In genomic region chr3:179464296-179465092, GRCh38 we compare ENCODE assay signal across 9 cellular contexts. TPM values are rescaled to one million over a fixed set of nuclear protein-coding genes. Genes with fewer than 3 reads are reported as not detected.
DNase-seq lines count a peak whose midpoint lies in the region; ATAC-seq, FAIRE-seq and TF ChIP-seq lines count a peak whose summit lies in the region.
"Had no signal": no experiment of that assay in that cellular context is flagged by ENCODE, and none has a peak within 500 bp of the region (broad histone marks: within the 10 kb centered on the region; RNA-seq: fewer than 3 reads in every experiment).

No MANE protein-coding gene starts in this region.

- H2BK120ac ChIP-seq in H1 (replicated peaks; ENCODE audit: low read depth, low read length): no peak overlapping the region

- peak overlapping the region; percentile 91; the same call in 1 of the 2 replicates for H4K8ac ChIP-seq in H1 (ENCODE audit: extremely low read depth, insufficient read depth, low read length)

- no peak for TF ChIP-seq EP300 in H1 (IDR thresholded peaks at IDR 0.05; ENCODE audit: borderline replicate concordance in 1 of 2, low read depth in 2 of 2, low read length in 2 of 2)

- H3K27ac ChIP-seq in H1 (ENCODE audit: low read depth, low read length): no peak overlapping the region
- H3K27ac ChIP-seq: cardiac muscle cell had no signal

- peak; percentile 48 for FAIRE-seq in H1 (lab: Jason Lieb, UNC)

- no peaks in the 10 kb centered on the region for H3K9me3 ChIP-seq in H1 (ENCODE audit: insufficient read depth in 2 of 2, low read depth in 1 of 2, low read length in 1 of 2)

- no peaks in the 10 kb centered on the region for H3K79me1 ChIP-seq in H1 (ENCODE audit: low read depth, low read length)

- no peak overlapping the region for H3K18ac ChIP-seq in H1 (ENCODE audit: extremely low read depth, low read length)

- TF ChIP-seq POLR2A in H1 (IDR thresholded peaks at IDR 0.05; ENCODE audit: control extremely low read depth in 1 of 2, low read depth in 2 of 2, low read length in 2 of 2): no peak

- in situ Hi-C loops in KBM-7 (cut with MboI; ENCODE audit: low pct_unique_long_range_greater_than_20kb, low sequenced_read_pairs): no loop called here

- H3K14ac ChIP-seq in H1 (ENCODE audit: insufficient read length): no peak overlapping the region

- H2BK12ac ChIP-seq in H1 (ENCODE audit: low read depth, low read length): no peak overlapping the region; the same call in 1 of the 2 replicates

- H3K9ac ChIP-seq in H1 (replicated peaks in 1 of 4; ENCODE audit: extremely low read depth in 1 of 4, low read depth in 3 of 4, low read length in 3 of 4): no peak overlapping the region

- CTCF ChIA-PET in H1 (lab: Charles Lee; ENCODE audit: partially characterized antibody): interaction anchor here (1.2 to 1.3 kb wide), 3 partner anchors 10 to 67 kb away, joined by 3 read pairs; no protein-coding TSS in a partner anchor

- ATAC-seq in GM19351 (IDR thresholded peaks at IDR 0.05; ENCODE audit: unreplicated experiment): peak; percentile 69
- ATAC-seq in GM19397 (IDR thresholded peaks at IDR 0.05; ENCODE audit: unreplicated experiment): no peak

- H3K4me2 ChIP-seq in H1 (ENCODE audit: insufficient read depth in 1 of 2, low read depth in 2 of 2, low read length in 2 of 2): no peak overlapping the region

- WGBS in H1 (ENCODE audit: extremely low coverage in 1 of 2, insufficient coverage in 1 of 2, insufficient read length in 1 of 2, insufficient replicate concordance in 2 of 2, low coverage in 1 of 2, low lambda C conversion rate in 2 of 2, missing lambda C conversion rate in 1 of 2), 2 experiments: 87% methylated on average over 19 of the region's 19 CpGs; no CpG with 5 or more reads in 1 of the 2 experiments

- peak; percentile 96 to 97 for DNase-seq in AML-193 (lab: John Stamatoyannopoulos, UW)
- DNase-seq in KBM-7: peak; percentile 63
- DNase-seq in H1 (ENCODE audit: low read depth in 1 of 2, low spot score in 2 of 2): no peak
- no peak for DNase-seq in foreskin melanocyte
- no peak for DNase-seq in NCI-H2227 (lab: John Stamatoyannopoulos, UW; ENCODE audit: unreplicated experiment)
- DNase-seq in stimulated activated CD4-positive, alpha-beta T cell treated with anti-CD3 and anti-CD28 coated beads, Interleukin-1b, Interleukin-23, amount 100 ng/mL, for 48 hours: no peak

- H2BK5ac ChIP-seq in H1 (ENCODE audit: low read depth, low read length): peak overlapping the region; percentile 50; the same call in 1 of the 2 replicates

- no peaks in the 10 kb centered on the region for H3K79me2 ChIP-seq in H1 (ENCODE audit: control insufficient read depth in 1 of 2, insufficient read depth in 2 of 2, low read length in 2 of 2)

- H4K91ac ChIP-seq in H1 (replicated peaks; ENCODE audit: insufficient read length, low read length): no peak overlapping the region

- TF ChIP-seq RAD21 in H1 (IDR thresholded peaks at IDR 0.05 in 1 of 2, conservative IDR thresholded peaks at IDR 0.05 in 1 of 2; ENCODE audit: low read depth in 2 of 2, low read length in 2 of 2): no peak

- no peaks in the 10 kb centered on the region for H3K23me2 ChIP-seq in H1 (ENCODE audit: low read depth, low read length)

- H2AFZ ChIP-seq in H1 (ENCODE audit: low read length): peak overlapping the region; percentile 26; the same call in 1 of the 2 replicates

- no peak overlapping the region for H4K5ac ChIP-seq in H1 (ENCODE audit: insufficient read length, low read depth, low read length)

- H3K4me3 ChIP-seq in H1 (ENCODE audit: extremely low read depth in 1 of 4, insufficient read depth in 2 of 4, low read depth in 3 of 4, low read length in 4 of 4): no peak overlapping the region
- H3K4me3 ChIP-seq: cardiac muscle cell had no signal

- no peaks in the 10 kb centered on the region for H3K27me3 ChIP-seq in H1 (replicated peaks in 1 of 4; ENCODE audit: control insufficient read depth in 3 of 4, extremely low read depth in 1 of 4, insufficient read depth in 3 of 4, low read length in 3 of 4)
- H3K27me3 ChIP-seq: cardiac muscle cell had no signal

- POLR2A ChIA-PET in H1 (lab: Charles Lee; ENCODE audit: partially characterized antibody): interaction anchor here (0.8 to 1.1 kb wide), 2 partner anchors 10 to 27 kb away, joined by 3 read pairs; no protein-coding TSS in a partner anchor

- H2BK20ac ChIP-seq in H1 (ENCODE audit: low read length): no peak overlapping the region

- H4K20me1 ChIP-seq in H1 (replicated peaks in 1 of 2; ENCODE audit: control insufficient read depth in 1 of 2, insufficient read depth in 2 of 2, low read length in 2 of 2): no peaks in the 10 kb centered on the region

- TF ChIP-seq CTCF in H1 (IDR thresholded peaks at IDR 0.05; ENCODE audit: control extremely low read depth in 1 of 3, insufficient read depth in 1 of 3, low read depth in 1 of 3, low read length in 3 of 3): no peak

- H2BK15ac ChIP-seq in H1 (ENCODE audit: low read length): no peak overlapping the region

- H3K56ac ChIP-seq in H1 (replicated peaks; ENCODE audit: insufficient read length, low read depth, low read length): no peak overlapping the region

- H3K4ac ChIP-seq in H1 (replicated peaks; ENCODE audit: insufficient read length, low read depth, low read length): no peak overlapping the region

- peaks cover 0 to 6% (median 0%) of the 10 kb centered on the region in 4 experiments; a peak in 1 of 7 replicates for H3K4me1 ChIP-seq in H1 (replicated peaks in 1 of 4; ENCODE audit: control insufficient read depth in 3 of 4, insufficient read depth in 4 of 4, low read length in 3 of 4)

- H3K23ac ChIP-seq in H1 (ENCODE audit: insufficient read length): no peak overlapping the region

- H3K36me3 ChIP-seq in H1 (ENCODE audit: control insufficient read depth in 2 of 4, insufficient read depth in 4 of 4, low read length in 3 of 4): no peaks in the 10 kb centered on the region
- H3K36me3 ChIP-seq: cardiac muscle cell had no signal

- H2AK5ac ChIP-seq in H1 (ENCODE audit: low read depth, low read length): no peak overlapping the region

TF ChIP-seq in H1, 55 proteins besides CTCF, POLR2A, EP300 and RAD21:
- TF ChIP-seq, protein P1, sequence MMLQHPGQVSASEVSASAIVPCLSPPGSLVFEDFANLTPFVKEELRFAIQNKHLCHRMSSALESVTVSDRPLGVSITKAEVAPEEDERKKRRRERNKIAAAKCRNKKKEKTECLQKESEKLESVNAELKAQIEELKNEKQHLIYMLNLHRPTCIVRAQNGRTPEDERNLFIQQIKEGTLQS (IDR thresholded peaks at IDR 0.05; ENCODE audit: insufficient read depth, low read depth, low read length): no peak
- TF ChIP-seq TEAD4 (IDR thresholded peaks at IDR 0.05; ENCODE audit: low read depth, low read length) (peak; percentile 45; the same call in 1 of the 2 replicates), BACH1 (IDR thresholded peaks at IDR 0.05; ENCODE audit: low read length) (no peak), SAP30 (IDR thresholded peaks at IDR 0.05; ENCODE audit: insufficient read depth, insufficient replicate concordance, low read length) (no peak), RFX5 (IDR thresholded peaks at IDR 0.05; ENCODE audit: borderline replicate concordance, low read depth, low read length) (no peak), TBP (IDR thresholded peaks at IDR 0.05; ENCODE audit: low read depth, low read length) (no peak), BCL11A (IDR thresholded peaks at IDR 0.05; ENCODE audit: low read depth in 2 of 2, low read length in 2 of 2) (no peak), EZH2 (IDR thresholded peaks at IDR 0.05; ENCODE audit: low read depth, low read length, severe bottlenecking) (no peak), FOSL1 (IDR thresholded peaks at IDR 0.05; ENCODE audit: insufficient read depth, low read depth, low read length) (no peak)
TF ChIP-seq in H1: peak in this region for 1.

RNA-seq across cellular contexts. Expression of gene GNB4, which starts 13.2 kb away (rescaled TPM):
- 26.1 and 29.2 TPM in 2 replicates for total RNA-seq in H1 (2021; fragmentation: NEBNext Ultra II Directional; extraction: Animal tissue kit (Norgen Biotek cat#: 25700))
- polyA plus RNA-seq in H1 (2011; rRNA removed): 8.7 and 13.4 TPM in 2 replicates
- 10.8 TPM for polyA plus RNA-seq in H1 (2011; cell fraction: cytosol; rRNA removed)
- 5.0 TPM for polyA plus RNA-seq in H1 (2011; cell fraction: nucleus; rRNA removed)
- polyA plus RNA-seq in H1 (2012, experiment 1 of 2): 11.7 to 19.7 TPM (median 14.2 TPM) in 4 replicates
- 1.7 TPM for polyA plus RNA-seq in H1 (2012, experiment 2 of 2)
- polyA plus RNA-seq in H1 (2013, experiment 1 of 2): 13.9 TPM
- polyA plus RNA-seq in H1 (2013, experiment 2 of 2): 13.9 TPM
- 57.4 and 94.6 TPM in 2 replicates for polyA minus RNA-seq in H1 (2011; rRNA and poly(A)+ RNA removed)
- polyA minus RNA-seq in H1 (2011; cell fraction: cytosol; rRNA and poly(A)+ RNA removed): 16.0 TPM
- 19.5 TPM for polyA minus RNA-seq in H1 (2011; cell fraction: nucleus; rRNA and poly(A)+ RNA removed)

Comparison
In these comparisons a context has a peak if more than half of its experiments do, and no peak if none do; other contexts are left out.
1. DNase-seq: peak in AML-193 (2 of 2) and KBM-7 (single experiment); none in H1 (0 of 2), foreskin melanocyte (single experiment), NCI-H2227 (single experiment) and stimulated activated CD4-positive, alpha-beta T cell treated with anti-CD3 and anti-CD28 coated beads, Interleukin-1b, Interleukin-23, amount 100 ng/mL, for 48 hours (single experiment).